Comparison of ENCODE assay signal across 30 cellular contexts in the genomic region with DNA sequence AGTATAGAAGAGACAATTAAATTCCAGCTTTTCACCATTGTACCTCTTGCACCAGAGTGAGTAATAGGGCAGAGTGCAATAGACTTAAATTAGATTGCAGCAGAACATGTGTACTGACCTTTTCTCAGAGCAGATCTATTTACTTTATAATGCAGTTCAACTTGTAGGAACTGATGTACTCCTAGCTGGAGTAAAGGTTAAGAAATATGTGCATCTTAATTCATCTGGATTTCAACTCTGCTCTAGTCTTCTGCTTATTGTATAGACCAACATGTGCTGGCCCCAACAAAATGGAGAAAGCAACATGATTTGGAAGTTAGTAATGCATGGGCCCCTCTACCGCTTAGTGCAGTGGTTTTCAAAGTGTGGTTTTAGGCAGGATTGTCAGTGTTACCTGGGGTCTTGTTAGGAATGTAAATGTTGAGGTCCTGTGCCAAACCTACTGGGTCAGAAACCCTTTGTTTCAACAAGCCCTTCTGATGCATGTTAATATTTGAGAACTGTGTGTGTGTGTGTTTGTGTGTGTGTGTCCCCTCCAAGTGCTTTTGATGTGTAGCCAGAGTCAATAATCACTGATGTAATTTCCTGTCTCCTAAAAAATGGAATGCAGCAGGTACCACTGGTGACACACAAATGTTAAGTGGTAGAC.
DNase-seq lines count a peak whose midpoint lies in the region; ATAC-seq and TF ChIP-seq lines count a peak whose summit lies in the region.
"Had no signal": no experiment of that assay in that cellular context is flagged by ENCODE, and none has a peak within 500 bp of the region (broad histone marks: within the 10 kb centered on the region; RNA-seq: fewer than 3 reads in every experiment).

No MANE protein-coding gene starts in this region.

- intact Hi-C loops in natural killer cell (cut with micrococcal nuclease): no loop called here

- WGBS in liver: 80% methylated on average over 1 of the region's 1 CpG
- 62 to 67% methylated on average over 1 of the region's 1 CpG for WGBS in upper lobe of left lung, 2 donors

- CTCF ChIA-PET in WTC11 (lab: Charles Lee) (no interaction called here), T-cell (lab: Charles Lee) (no interaction called here)

- H3K4me3 ChIP-seq in liver (ENCODE audit: low read depth in 1 of 3, low read length in 3 of 3) (no peak overlapping the region), upper lobe of left lung (no peak overlapping the region)
- H3K4me3 ChIP-seq: ascending aorta, HAP-1, right atrium auricular region had no signal

- H3K9me3 ChIP-seq in liver (ENCODE audit: control insufficient read depth in 4 of 4, low read length in 3 of 4): no peaks in the 10 kb centered on the region
- H3K9me3 ChIP-seq in upper lobe of left lung: no peaks in the 10 kb centered on the region
- H3K9me3 ChIP-seq: ascending aorta, HAP-1, right atrium auricular region had no signal

- POLR2A ChIA-PET in WTC11 (lab: Charles Lee): no interaction called here
- POLR2A ChIA-PET in T-cell (lab: Charles Lee): no interaction called here

- H3K36me3 Mint-ChIP-seq in WTC11 (no peaks in the 10 kb centered on the region), natural killer cell (no peaks in the 10 kb centered on the region), T-cell (no peaks in the 10 kb centered on the region), glutamatergic neuron (ENCODE audit: unreplicated experiment) (no peaks in the 10 kb centered on the region)
- H3K36me3 Mint-ChIP-seq: activated naive CD4-positive, alpha-beta T cell treated with anti-CD3 and anti-CD28 coated beads, Interleukin-2, amount 50 U/mL, for 24 hours; CD8-positive, alpha-beta memory T cell; naive B cell had no signal

- peak overlapping the region in 1 of 2 donors; percentile 61 for H3K27ac ChIP-seq in liver (ENCODE audit: low read depth in 1 of 2, low read length in 2 of 2)
- H3K27ac ChIP-seq in upper lobe of left lung: no peak overlapping the region
- H3K27ac ChIP-seq: ascending aorta, right atrium auricular region had no signal

- TF ChIP-seq CTCF in WTC11 (IDR thresholded peaks at IDR 0.05): no peak
- TF ChIP-seq CTCF in liver (IDR thresholded peaks at IDR 0.05; ENCODE audit: low read depth, low read length, missing input control): no peak
- no peak for TF ChIP-seq CTCF in upper lobe of left lung (IDR thresholded peaks at IDR 0.05)
- TF ChIP-seq CTCF in natural killer cell (IDR thresholded peaks at IDR 0.05): no peak
- TF ChIP-seq CTCF in glutamatergic neuron (IDR thresholded peaks at IDR 0.05; ENCODE audit: partially characterized antibody, unreplicated experiment): no peak

- H3K4me1 ChIP-seq in liver (ENCODE audit: control insufficient read depth in 4 of 4, insufficient read depth in 4 of 4, low read length in 3 of 4) (peaks cover 2 to 12% (median 7%) of the 10 kb centered on the region in 4 donors), upper lobe of left lung (peaks cover 0 to 3% (median 0%) of the 10 kb centered on the region in 4 donors)
- H3K4me1 ChIP-seq: ascending aorta, HAP-1, right atrium auricular region had no signal

- ATAC-seq in WTC11 (no peak), upper lobe of left lung (ENCODE audit: low FRiP score in 2 of 2) (peak; percentile 17 to 20), natural killer cell (no peak), T-cell (replicated peaks in 1 of 4) (no peak)
- ATAC-seq: PC-3; Right ventricle myocardium inferior; stimulated activated naive CD8-positive, alpha-beta T cell treated with anti-CD3 and anti-CD28 coated beads, Interleukin-15, Interleukin-2, amounts not matched to agents 100 U/mL and 50 U/mL, for 24 hours had no signal

- TF ChIP-seq EP300 in upper lobe of left lung (IDR thresholded peaks at IDR 0.05): no peak

- H3K36me3 ChIP-seq in liver (ENCODE audit: control insufficient read depth in 4 of 4, insufficient read depth in 3 of 4, low read depth in 1 of 4, low read length in 3 of 4) (no peaks in the 10 kb centered on the region), upper lobe of left lung (no peaks in the 10 kb centered on the region)
- H3K36me3 ChIP-seq: ascending aorta, HAP-1, right atrium auricular region had no signal

- no peak for TF ChIP-seq POLR2A in upper lobe of left lung (IDR thresholded peaks at IDR 0.05)

- no peaks in the 10 kb centered on the region for H3K27me3 Mint-ChIP-seq in WTC11 (ENCODE audit: low read depth)
- H3K27me3 Mint-ChIP-seq in natural killer cell (ENCODE audit: low read depth in 2 of 2): no peaks in the 10 kb centered on the region
- no peaks in the 10 kb centered on the region for H3K27me3 Mint-ChIP-seq in T-cell
- H3K27me3 Mint-ChIP-seq in glutamatergic neuron (ENCODE audit: unreplicated experiment): no peaks in the 10 kb centered on the region
- H3K27me3 Mint-ChIP-seq: activated naive CD4-positive, alpha-beta T cell treated with anti-CD3 and anti-CD28 coated beads, Interleukin-2, amount 50 U/mL, for 24 hours; B cell; CD8-positive, alpha-beta memory T cell; central memory CD8-positive, alpha-beta T cell; naive B cell had no signal

- peak; percentile 56 to 63 for TF ChIP-seq RAD21 in liver (IDR thresholded peaks at IDR 0.05)

- H3K9ac ChIP-seq in liver (ENCODE audit: low read depth in 1 of 2, low read length in 2 of 2): no peak overlapping the region

- peak; percentile 32 for DNase-seq in NCI-H1092 treated with DMSO at 0.1 percent for 48 hours (lab: John Stamatoyannopoulos, UW)
- DNase-seq in NCI-H1092 (lab: John Stamatoyannopoulos, UW): no peak
- no peak for DNase-seq in WTC11 (ENCODE audit: low spot score)
- DNase-seq in upper lobe of left lung: no peak
- DNase-seq in natural killer cell: no peak
- no peak for DNase-seq in T-cell
- DNase-seq in glutamatergic neuron: no peak
- DNase-seq: activated CD4-positive, alpha-beta T cell treated with anti-CD3 and anti-CD28 coated beads, Interleukin-2, amount 50 U/mL, for 4 hours; activated CD4-positive, CD25-positive, alpha-beta regulatory T cell; CD8-positive, alpha-beta memory T cell; DND-41; Karpas-422; kidney glomerular epithelial cell; mesendoderm; MV-4-11; naive B cell; NCI-H1694; PC-3; stimulated activated CD4-positive, alpha-beta T cell treated with anti-CD3 and anti-CD28 coated beads, Interleukin-4, amount 100 ng/mL, for 24 hours; stimulated activated naive CD8-positive, alpha-beta T cell treated with anti-CD3 and anti-CD28 coated beads, Interleukin-15, Interleukin-2, amounts not matched to agents 100 U/mL and 50 U/mL, for 24 hours; T1000 had no signal

- H3K4me3 Mint-ChIP-seq in WTC11 (no peak overlapping the region), natural killer cell (no peak overlapping the region), T-cell (no peak overlapping the region), glutamatergic neuron (ENCODE audit: unreplicated experiment) (no peak overlapping the region)
- H3K4me3 Mint-ChIP-seq: activated naive CD4-positive, alpha-beta T cell treated with anti-CD3 and anti-CD28 coated beads, Interleukin-2, amount 50 U/mL, for 24 hours; activated T-helper 1 cell treated with anti-CD3 and anti-CD28 coated beads, Interleukin-12 subunit alpha, Interleukin-12 subunit beta, Interleukin-2, Interleukin-4 antibody, amounts not matched to agents 30 ng/mL and 10 ng/mL and 1 ng/mL, durations not matched to agents 14 hours and 24 hours and 36 hours; B cell; CD8-positive, alpha-beta memory T cell; central memory CD8-positive, alpha-beta T cell; naive B cell had no signal

- H3K27me3 ChIP-seq in liver (ENCODE audit: control insufficient read depth in 4 of 4, insufficient read depth in 4 of 4, low read length in 3 of 4) (no peaks in the 10 kb centered on the region), upper lobe of left lung (no peaks in the 10 kb centered on the region)
- H3K27me3 ChIP-seq: ascending aorta, right atrium auricular region had no signal

- no peak overlapping the region for H3K27ac Mint-ChIP-seq in WTC11
- no peak overlapping the region for H3K27ac Mint-ChIP-seq in natural killer cell
- no peak overlapping the region for H3K27ac Mint-ChIP-seq in T-cell
- H3K27ac Mint-ChIP-seq in glutamatergic neuron (ENCODE audit: unreplicated experiment): no peak overlapping the region
- H3K27ac Mint-ChIP-seq: activated naive CD4-positive, alpha-beta T cell treated with anti-CD3 and anti-CD28 coated beads, Interleukin-2, amount 50 U/mL, for 24 hours; activated T-helper 1 cell treated with anti-CD3 and anti-CD28 coated beads, Interleukin-12 subunit alpha, Interleukin-12 subunit beta, Interleukin-2, Interleukin-4 antibody, amounts not matched to agents 30 ng/mL and 10 ng/mL and 1 ng/mL, durations not matched to agents 14 hours and 24 hours and 36 hours; B cell; naive B cell had no signal

- H3K4me1 Mint-ChIP-seq in WTC11 (peaks cover 4% of the 10 kb centered on the region; the same call in 1 of the 2 replicates), natural killer cell (no peaks in the 10 kb centered on the region), T-cell (no peaks in the 10 kb centered on the region), glutamatergic neuron (ENCODE audit: low read depth, unreplicated experiment) (peaks cover 6% of the 10 kb centered on the region)
- H3K4me1 Mint-ChIP-seq: activated naive CD4-positive, alpha-beta T cell treated with anti-CD3 and anti-CD28 coated beads, Interleukin-2, amount 50 U/mL, for 24 hours; B cell; CD8-positive, alpha-beta memory T cell; central memory CD8-positive, alpha-beta T cell; naive B cell had no signal

- H3K9me3 Mint-ChIP-seq in WTC11 (peaks cover 28% of the 10 kb centered on the region), natural killer cell (peaks cover 0 to 2% of the 10 kb centered on the region in 2 donors), T-cell (peaks cover 0 to 15% (median 6%) of the 10 kb centered on the region in 3 donors), glutamatergic neuron (ENCODE audit: unreplicated experiment) (no peaks in the 10 kb centered on the region)

TF ChIP-seq in WTC11, 78 proteins besides CTCF, POLR2A, EP300 and RAD21 (continues in another document):
- TF ChIP-seq PRRX2 (CRISPR knock-in tag; IDR thresholded peaks at IDR 0.05): no peak
- no peak for TF ChIP-seq FOXK1 (CRISPR knock-in tag; IDR thresholded peaks at IDR 0.05)

TF ChIP-seq in liver, 16 proteins besides CTCF, POLR2A, EP300 and RAD21 (continues in another document):
- TF ChIP-seq, protein P1, sequence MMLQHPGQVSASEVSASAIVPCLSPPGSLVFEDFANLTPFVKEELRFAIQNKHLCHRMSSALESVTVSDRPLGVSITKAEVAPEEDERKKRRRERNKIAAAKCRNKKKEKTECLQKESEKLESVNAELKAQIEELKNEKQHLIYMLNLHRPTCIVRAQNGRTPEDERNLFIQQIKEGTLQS (IDR thresholded peaks at IDR 0.05): peak; percentile 97
- TF ChIP-seq YY1 (IDR thresholded peaks at IDR 0.05) (peak; percentile 83), TAF1 (conservative IDR thresholded peaks at IDR 0.05) (no peak), FOXA2 (IDR thresholded peaks at IDR 0.05) (peak; percentile 92), GABPA (IDR thresholded peaks at IDR 0.05 in 1 of 2, conservative IDR thresholded peaks at IDR 0.05 in 1 of 2) (peak; percentile 42 to 52), EGR1 (IDR thresholded peaks at IDR 0.05; ENCODE audit: low read depth in 2 of 2) (no peak)

Comparison
In these comparisons a context has a peak if more than half of its experiments do, and no peak if none do; other contexts are left out.
1. ATAC-seq: peak in upper lobe of left lung (2 of 2); none in WTC11 (single experiment), natural killer cell (0 of 3) and T-cell (0 of 4).